Comparison of ENCODE assay signal across 29 cellular contexts in genomic region chr4:24876431-24876830, GRCh38. TPM values are rescaled to one million over a fixed set of nuclear protein-coding genes. Genes with fewer than 3 reads are reported as not detected.
"Had no signal": no experiment of that assay in that cellular context is flagged by ENCODE, and none has a peak within 500 bp of the region (broad histone marks: within the 10 kb centered on the region; RNA-seq: fewer than 3 reads in every experiment).

No MANE protein-coding gene starts in this region.

- H3K27me3 ChIP-seq: ascending aorta, body of pancreas, Peyer's patch, SJSA1 had no signal

- H3K4me1 ChIP-seq: ascending aorta, body of pancreas, Peyer's patch, SJSA1 had no signal

- H3K27ac ChIP-seq: ascending aorta, body of pancreas, Peyer's patch, RWPE1, SJSA1 had no signal

- H3K27me3 Mint-ChIP-seq: activated B cell treated with CpG ODN at 0.5 μM for 24 hours; activated CD4-positive, alpha-beta T cell treated with anti-CD3 and anti-CD28 coated beads, Interleukin-2, amount 10 ng/mL, durations not matched to agents 24 days and 14 days; activated CD8-positive, alpha-beta memory T cell treated with anti-CD3 and anti-CD28 coated beads, Interleukin-2, amount 10 ng/mL, durations not matched to agents 7 days and 5 days; activated naive CD8-positive, alpha-beta T cell treated with anti-CD3 and anti-CD28 coated beads, Interleukin-2, amount 50 U/mL, for 24 hours; activated T-cell treated with anti-CD3 and anti-CD28 coated beads, Interleukin-2, amount 50 U/mL, for 24 hours had no signal

- H3K4me1 Mint-ChIP-seq: activated B cell treated with CpG ODN at 0.5 μM for 24 hours; activated CD4-positive, alpha-beta T cell treated with anti-CD3 and anti-CD28 coated beads, Interleukin-2, amount 10 ng/mL, durations not matched to agents 24 days and 14 days; activated CD8-positive, alpha-beta memory T cell treated with anti-CD3 and anti-CD28 coated beads, Interleukin-2, amount 10 ng/mL, durations not matched to agents 7 days and 5 days; activated naive CD8-positive, alpha-beta T cell treated with anti-CD3 and anti-CD28 coated beads, Interleukin-2, amount 50 U/mL, for 24 hours; central memory CD8-positive, alpha-beta T cell had no signal

- H3K4me3 Mint-ChIP-seq: activated B cell treated with CpG ODN at 0.5 μM for 24 hours; activated CD4-positive, alpha-beta T cell treated with anti-CD3 and anti-CD28 coated beads, Interleukin-2, amount 10 ng/mL, durations not matched to agents 24 days and 14 days; activated CD8-positive, alpha-beta memory T cell treated with anti-CD3 and anti-CD28 coated beads, Interleukin-2, amount 10 ng/mL, durations not matched to agents 7 days and 5 days; activated naive CD8-positive, alpha-beta T cell treated with anti-CD3 and anti-CD28 coated beads, Interleukin-2, amount 50 U/mL, for 24 hours; activated T-cell treated with anti-CD3 and anti-CD28 coated beads, Interleukin-2, amount 50 U/mL, for 24 hours; central memory CD8-positive, alpha-beta T cell had no signal

- H3K9me3 ChIP-seq: ascending aorta, body of pancreas, Peyer's patch, SJSA1 had no signal

- H3K36me3 ChIP-seq: Peyer's patch, SJSA1 had no signal

- H3K4me3 ChIP-seq: ascending aorta, body of pancreas, Peyer's patch, SJSA1 had no signal

- H3K36me3 Mint-ChIP-seq: activated CD8-positive, alpha-beta memory T cell treated with anti-CD3 and anti-CD28 coated beads, Interleukin-2, amount 10 ng/mL, durations not matched to agents 7 days and 5 days; activated naive CD4-positive, alpha-beta T cell treated with anti-CD3 and anti-CD28 coated beads, Interleukin-2, amount 50 U/mL, for 72 hours had no signal

- ATAC-seq: activated CD8-positive, alpha-beta memory T cell treated with anti-CD3 and anti-CD28 coated beads, Interleukin-2, amount 10 ng/mL, durations not matched to agents 7 days and 5 days; activated naive CD4-positive, alpha-beta T cell treated with anti-CD3 and anti-CD28 coated beads, Interleukin-2, amount 50 U/mL, for 72 hours; activated naive CD8-positive, alpha-beta T cell treated with anti-CD3 and anti-CD28 coated beads, Interleukin-2, amount 50 U/mL, for 24 hours; body of pancreas; SK-N-SH treated with all-trans-retinoic acid at 6 μM for 48 hours had no signal

- H3K9me3 Mint-ChIP-seq: activated B cell treated with CpG ODN at 0.5 μM for 24 hours; activated CD4-positive, alpha-beta T cell treated with anti-CD3 and anti-CD28 coated beads, Interleukin-2, amount 10 ng/mL, durations not matched to agents 24 days and 14 days; activated naive CD4-positive, alpha-beta T cell treated with anti-CD3 and anti-CD28 coated beads, Interleukin-2, amount 50 U/mL, for 72 hours; activated naive CD8-positive, alpha-beta T cell treated with anti-CD3 and anti-CD28 coated beads, Interleukin-2, amount 50 U/mL, for 24 hours; activated T-cell treated with anti-CD3 and anti-CD28 coated beads, Interleukin-2, amount 50 U/mL, for 24 hours; central memory CD8-positive, alpha-beta T cell had no signal

- DNase-seq: activated B cell treated with CpG ODN at 0.5 μM for 24 hours; activated CD4-positive, alpha-beta T cell treated with anti-CD3 and anti-CD28 coated beads for 1 hour; activated CD4-positive, alpha-beta T cell treated with anti-CD3 and anti-CD28 coated beads, Interleukin-2, amount 10 ng/mL, durations not matched to agents 24 days and 14 days; activated CD4-positive, alpha-beta T cell treated with anti-CD3 and anti-CD28 coated beads, Interleukin-2, amount 50 U/mL, for 48 hours; activated CD8-positive, alpha-beta memory T cell treated with anti-CD3 and anti-CD28 coated beads, Interleukin-2, amount 10 ng/mL, durations not matched to agents 7 days and 5 days; activated effector memory CD4-positive, alpha-beta T cell treated with anti-CD3 and anti-CD28 coated beads, Interleukin-2, amount 50 U/mL, for 16 hours; activated naive CD4-positive, alpha-beta T cell treated with Interleukin-2 at 50 U/mL for 16 hours; activated naive CD8-positive, alpha-beta T cell treated with anti-CD3 and anti-CD28 coated beads, Interleukin-2, amount 50 U/mL, for 24 hours; activated T-cell treated with anti-CD3 and anti-CD28 coated beads, Interleukin-2, amount 50 U/mL, for 24 hours; amniotic stem cell; body of pancreas; MM.1S; NCI-H1105 treated with DMSO at 0.1 percent for 48 hours; NCI-H1436 treated with DMSO at 0.1 percent for 48 hours; NCI-H187; NCI-H524 treated with DMSO at 0.1 percent for 48 hours; NCI-H774; NK-92 treated with Interleukin-12 subunit alpha and Interleukin-12 subunit beta, amount 100 ng/mL, for 24 hours; OCI-M1; Peyer's patch; Right ventricle myocardium superior; SW 1271 had no signal

- H3K27ac Mint-ChIP-seq: activated B cell treated with CpG ODN at 0.5 μM for 24 hours; activated CD4-positive, alpha-beta T cell treated with anti-CD3 and anti-CD28 coated beads, Interleukin-2, amount 10 ng/mL, durations not matched to agents 24 days and 14 days; activated CD8-positive, alpha-beta memory T cell treated with anti-CD3 and anti-CD28 coated beads, Interleukin-2, amount 10 ng/mL, durations not matched to agents 7 days and 5 days; activated naive CD4-positive, alpha-beta T cell treated with anti-CD3 and anti-CD28 coated beads, Interleukin-2, amount 50 U/mL, for 72 hours; activated naive CD8-positive, alpha-beta T cell treated with anti-CD3 and anti-CD28 coated beads, Interleukin-2, amount 50 U/mL, for 24 hours; activated T-cell treated with anti-CD3 and anti-CD28 coated beads, Interleukin-2, amount 50 U/mL, for 24 hours had no signal

RNA-seq across cellular contexts. Expression of gene CCDC149, which starts 36.4 kb away (rescaled TPM):
- total RNA-seq: activated B cell treated with CpG ODN at 0.5 μM for 24 hours; activated CD4-positive, alpha-beta T cell treated with anti-CD3 and anti-CD28 coated beads, Interleukin-2, amount 10 ng/mL, durations not matched to agents 24 days and 14 days; activated CD8-positive, alpha-beta memory T cell treated with anti-CD3 and anti-CD28 coated beads, Interleukin-2, amount 10 ng/mL, durations not matched to agents 7 days and 5 days; T-helper 1 cell treated with Interleukin-12 subunit alpha and Interleukin-12 subunit beta and Interleukin-4 antibody, amounts not matched to agents 30 ng/mL and 1 ng/mL, for 36 hours had no signal
